In the genomic region with DNA sequence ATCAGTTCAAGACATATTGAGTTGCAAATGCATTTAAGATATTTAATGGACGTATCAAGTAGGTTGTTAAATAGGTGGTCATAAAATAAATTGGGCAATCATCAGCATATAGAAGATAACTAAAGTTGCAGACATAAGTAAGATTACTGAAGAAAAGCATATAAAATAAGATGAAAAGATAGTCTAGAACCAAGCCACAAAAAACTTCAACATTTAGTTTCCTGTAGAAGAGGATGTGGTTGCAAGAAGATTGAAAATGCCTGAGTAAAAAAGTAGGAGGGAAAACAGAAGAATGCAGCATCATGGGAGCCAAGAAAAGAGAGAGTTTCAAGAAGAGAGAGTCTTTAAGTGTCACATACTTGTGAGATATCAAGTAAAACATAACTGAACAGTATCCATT, we compare ENCODE assay signal across 25 cellular contexts. TPM values are rescaled to one million over a fixed set of nuclear protein-coding genes. Genes with fewer than 3 reads are reported as not detected.
DNase-seq lines count a peak whose midpoint lies in the region; ATAC-seq and TF ChIP-seq lines count a peak whose summit lies in the region.
"Had no signal": no experiment of that assay in that cellular context is flagged by ENCODE, and none has a peak within 500 bp of the region (broad histone marks: within the 10 kb centered on the region; RNA-seq: fewer than 3 reads in every experiment).

No MANE protein-coding gene starts in this region.

- H3K4me3 Mint-ChIP-seq in activated naive CD4-positive, alpha-beta T cell treated with anti-CD3 and anti-CD28 coated beads, Interleukin-2, amount 50 U/mL, for 24 hours = peak overlapping the region; percentile 5
- no peak overlapping the region for H3K4me3 Mint-ChIP-seq in activated CD8-positive, alpha-beta T cell treated with anti-CD3 and anti-CD28 coated beads for 36 hours
- peak overlapping the region in 9 of 10 donors; percentile 7 to 75 (median 32) for H3K4me3 Mint-ChIP-seq in naive thymus-derived CD4-positive, alpha-beta T cell

- H3K27ac Mint-ChIP-seq in activated naive CD4-positive, alpha-beta T cell treated with anti-CD3 and anti-CD28 coated beads, Interleukin-2, amount 50 U/mL, for 24 hours = peak overlapping the region; percentile 3
- H3K27ac Mint-ChIP-seq in activated CD8-positive, alpha-beta T cell treated with anti-CD3 and anti-CD28 coated beads for 36 hours = peak overlapping the region; percentile 50
- peak overlapping the region in 8 of 9 donors; percentile 0 to 29 (median 5) for H3K27ac Mint-ChIP-seq in naive thymus-derived CD4-positive, alpha-beta T cell

- peaks cover 18 to 21% of the 10 kb centered on the region in 2 donors for H3K4me1 ChIP-seq in naive thymus-derived CD4-positive, alpha-beta T cell (ENCODE audit: control insufficient read depth in 2 of 2, insufficient read depth in 2 of 2, low read length in 2 of 2)
- H3K4me1 ChIP-seq: adrenal gland, right atrium auricular region had no signal

- ATAC-seq in activated CD8-positive, alpha-beta T cell treated with anti-CD3 and anti-CD28 coated beads for 36 hours = no peak
- peak; percentile 71 for ATAC-seq in naive thymus-derived CD4-positive, alpha-beta T cell
- ATAC-seq: heart left ventricle had no signal

- H3K36me3 ChIP-seq in naive thymus-derived CD4-positive, alpha-beta T cell (ENCODE audit: control insufficient read depth in 2 of 3, insufficient read depth in 3 of 3, low read length in 3 of 3) = no peaks in the 10 kb centered on the region
- H3K36me3 ChIP-seq: adrenal gland, heart left ventricle, right atrium auricular region had no signal

- no peak overlapping the region for H3K4me3 ChIP-seq in Jurkat, Clone E6-1 (ENCODE audit: low read length)
- peak overlapping the region; percentile 5 for H3K4me3 ChIP-seq in naive thymus-derived CD4-positive, alpha-beta T cell (ENCODE audit: low read length)
- H3K4me3 ChIP-seq: adrenal gland, heart left ventricle, right atrium auricular region, smooth muscle cell had no signal

- peaks cover 57% of the 10 kb centered on the region for H3K4me1 Mint-ChIP-seq in activated naive CD4-positive, alpha-beta T cell treated with anti-CD3 and anti-CD28 coated beads, Interleukin-2, amount 50 U/mL, for 24 hours
- peaks cover 33% of the 10 kb centered on the region for H3K4me1 Mint-ChIP-seq in activated CD8-positive, alpha-beta T cell treated with anti-CD3 and anti-CD28 coated beads for 36 hours (ENCODE audit: low read depth)
- peaks cover 38 to 61% (median 56%) of the 10 kb centered on the region in 7 donors for H3K4me1 Mint-ChIP-seq in naive thymus-derived CD4-positive, alpha-beta T cell

- no peak for TF ChIP-seq CTCF in activated CD8-positive, alpha-beta T cell treated with anti-CD3 and anti-CD28 coated beads for 36 hours (IDR thresholded peaks at IDR 0.05)

- DNase-seq in activated naive CD4-positive, alpha-beta T cell treated with Interleukin-2 at 50 U/mL for 16 hours = no peak
- DNase-seq in Jurkat, Clone E6-1 (ENCODE audit: low read depth, low spot score) = peak; percentile 77
- DNase-seq in activated CD8-positive, alpha-beta T cell treated with anti-CD3 and anti-CD28 coated beads for 36 hours = no peak
- DNase-seq in naive thymus-derived CD4-positive, alpha-beta T cell = peak in 6 of 9 donors; percentile 42 to 62 (median 57)
- DNase-seq in SHP77 treated with DMSO at 0.1 percent for 48 hours (lab: John Stamatoyannopoulos, UW) (no peak), OCI-M2 (lab: John Stamatoyannopoulos, UW; ENCODE audit: unreplicated experiment) (no peak), kidney tubule cell (ENCODE audit: low spot score) (no peak)
- DNase-seq: activated CD4-positive, CD25-positive, alpha-beta regulatory T cell; activated effector memory CD4-positive, alpha-beta T cell treated with Interleukin-2 at 50 U/mL for 16 hours; adrenal gland; cerebellar nuclear complex; foreskin melanocyte; heart left ventricle; kidney; NCI-H1092; NCI-H1694; NCI-H446 treated with DMSO at 0.1 percent for 48 hours; NCI-H774; posterior cingulate gyrus; SIG-M5 had no signal

- POLR2A ChIA-PET in activated CD8-positive, alpha-beta T cell treated with anti-CD3 and anti-CD28 coated beads for 36 hours (lab: Charles Lee) = no interaction called here
- POLR2A ChIA-PET in naive thymus-derived CD4-positive, alpha-beta T cell (lab: Charles Lee) = interaction anchor here (1.5 kb wide), 1 partner anchor 17 kb away, joined by 6 read pairs; a partner anchor contains a TSS

- no peaks in the 10 kb centered on the region for H3K27me3 ChIP-seq in naive thymus-derived CD4-positive, alpha-beta T cell (ENCODE audit: control insufficient read depth in 2 of 2, insufficient read depth in 2 of 2, low read length in 2 of 2)
- H3K27me3 ChIP-seq: adrenal gland, heart left ventricle, right atrium auricular region had no signal

- CTCF ChIA-PET in activated CD8-positive, alpha-beta T cell treated with anti-CD3 and anti-CD28 coated beads for 36 hours (lab: Charles Lee) = no interaction called here
- CTCF ChIA-PET in naive thymus-derived CD4-positive, alpha-beta T cell (lab: Charles Lee) = no interaction called here

- no peaks in the 10 kb centered on the region for H3K27me3 Mint-ChIP-seq in activated naive CD4-positive, alpha-beta T cell treated with anti-CD3 and anti-CD28 coated beads, Interleukin-2, amount 50 U/mL, for 24 hours
- no peaks in the 10 kb centered on the region for H3K27me3 Mint-ChIP-seq in activated CD8-positive, alpha-beta T cell treated with anti-CD3 and anti-CD28 coated beads for 36 hours
- H3K27me3 Mint-ChIP-seq in naive thymus-derived CD4-positive, alpha-beta T cell = no peaks in the 10 kb centered on the region

- H3K36me3 Mint-ChIP-seq in activated naive CD4-positive, alpha-beta T cell treated with anti-CD3 and anti-CD28 coated beads, Interleukin-2, amount 50 U/mL, for 24 hours = no peaks in the 10 kb centered on the region
- no peaks in the 10 kb centered on the region for H3K36me3 Mint-ChIP-seq in activated CD8-positive, alpha-beta T cell treated with anti-CD3 and anti-CD28 coated beads for 36 hours (ENCODE audit: low read depth)
- peaks cover 0 to 19% (median 0%) of the 10 kb centered on the region in 5 donors for H3K36me3 Mint-ChIP-seq in naive thymus-derived CD4-positive, alpha-beta T cell

- no peaks in the 10 kb centered on the region for H3K9me3 ChIP-seq in naive thymus-derived CD4-positive, alpha-beta T cell (ENCODE audit: control insufficient read depth in 2 of 3, low read length in 3 of 3)
- H3K9me3 ChIP-seq: adrenal gland, heart left ventricle, right atrium auricular region had no signal

- H3K9me3 Mint-ChIP-seq in activated naive CD4-positive, alpha-beta T cell treated with anti-CD3 and anti-CD28 coated beads, Interleukin-2, amount 50 U/mL, for 24 hours = no peaks in the 10 kb centered on the region
- H3K9me3 Mint-ChIP-seq in activated CD8-positive, alpha-beta T cell treated with anti-CD3 and anti-CD28 coated beads for 36 hours = peaks cover 2% of the 10 kb centered on the region
- H3K9me3 Mint-ChIP-seq in naive thymus-derived CD4-positive, alpha-beta T cell = peaks cover 0 to 10% (median 0%) of the 10 kb centered on the region in 11 donors

- no peak overlapping the region for H3K27ac ChIP-seq in naive thymus-derived CD4-positive, alpha-beta T cell (ENCODE audit: low read depth, low read length)
- H3K27ac ChIP-seq: adrenal gland, C4-2B, heart left ventricle, right atrium auricular region had no signal

- intact Hi-C loops in activated CD8-positive, alpha-beta T cell treated with anti-CD3 and anti-CD28 coated beads for 36 hours (cut with micrococcal nuclease) = no loop called here
- intact Hi-C loops in naive thymus-derived CD4-positive, alpha-beta T cell (cut with micrococcal nuclease) = loop anchor here (1.0 to 5.0 kb wide), 4 partner anchors 17 to 1641 kb away; a partner anchor contains a TSS

RNA-seq across cellular contexts. Expression of a gene that starts 17.6 kb away (rescaled TPM):
- polyA plus RNA-seq in Jurkat, Clone E6-1 (2012; ENCODE audit: insufficient read depth, insufficient read length) = 3.6 TPM
- 10 to 100 TPM; 21.0 to 21.4 TPM for total RNA-seq in activated CD8-positive, alpha-beta T cell treated with anti-CD3 and anti-CD28 coated beads for 36 hours
- total RNA-seq in naive thymus-derived CD4-positive, alpha-beta T cell = 10 to 100 TPM; 32.3 to 57.5 (median 40.4) TPM
- polyA plus RNA-seq in naive thymus-derived CD4-positive, alpha-beta T cell = 10 to 100 TPM; 19.4 to 26.0 TPM
- total RNA-seq: HT1080 had no signal

Comparison
In these comparisons a context has a peak if more than half of its experiments do, and no peak if none do; other contexts are left out.
1. DNase-seq: peak in Jurkat, Clone E6-1 (single experiment) and naive thymus-derived CD4-positive, alpha-beta T cell (6 of 9); none in activated naive CD4-positive, alpha-beta T cell treated with Interleukin-2 at 50 U/mL for 16 hours (single experiment), activated CD8-positive, alpha-beta T cell treated with anti-CD3 and anti-CD28 coated beads for 36 hours (single experiment), SHP77 treated with DMSO at 0.1 percent for 48 hours (single experiment), OCI-M2 (single experiment) and kidney tubule cell (single experiment).
2. Peak in every context shown above with its lines, with median percentiles within 50 percentile points of each other: H3K27ac Mint-ChIP-seq.